Comparison of ENCODE assay signal across 2 cellular contexts in the genomic region with DNA sequence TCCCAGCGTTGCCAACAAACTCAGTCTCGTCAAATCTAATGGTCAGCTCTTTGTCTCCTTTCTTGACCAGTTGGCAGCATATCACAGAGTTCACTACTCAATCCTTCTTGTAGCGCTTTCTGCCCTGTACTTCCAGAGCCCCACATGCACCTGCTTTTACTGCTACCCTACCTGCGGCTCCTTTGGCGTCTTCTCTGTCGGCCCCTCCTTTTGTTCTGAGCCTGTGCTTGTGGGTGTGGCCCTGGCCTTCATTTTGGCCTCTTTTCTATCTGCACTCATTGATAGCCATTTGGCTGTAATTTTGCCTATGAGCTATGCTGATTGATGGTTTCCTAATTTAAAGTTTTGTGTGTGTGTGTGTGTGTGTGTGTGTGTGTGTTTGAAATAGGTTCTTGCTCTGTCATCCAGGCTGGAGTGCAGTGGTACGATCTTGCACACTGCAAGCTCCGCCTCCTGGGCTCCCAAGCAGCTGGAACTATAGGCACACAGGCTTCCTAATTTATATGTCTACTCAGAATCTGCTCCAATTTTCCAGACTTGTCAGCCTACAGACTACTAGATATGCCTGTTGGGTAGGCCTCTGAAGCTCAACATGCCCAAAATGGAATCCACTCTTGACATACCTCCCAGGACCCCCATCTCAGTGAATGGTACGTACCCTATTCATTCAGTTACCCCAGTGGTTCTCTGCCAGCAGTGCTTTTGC.
A peak's percentile ranks its signal among the peaks of the same experiment; 100 is the strongest.
TF ChIP-seq lines count a peak whose summit lies in the region.

No MANE protein-coding gene starts in this region.

TF ChIP-seq in GM12891, 5 proteins besides CTCF, POLR2A, EP300 and RAD21:
- TF ChIP-seq POU2F2 (IDR thresholded peaks at IDR 0.05; ENCODE audit: low read depth, low read length) (0 out of 2 replicates have a peak, but pooled peaks have one; percentile 11), PAX5 (IDR thresholded peaks at IDR 0.05; ENCODE audit: insufficient read depth, low read length, severe bottlenecking) (no peak), TAF1 (IDR thresholded peaks at IDR 0.05; ENCODE audit: low read depth, low read length) (no peak)

TF ChIP-seq in K562, 482 proteins besides CTCF, POLR2A, EP300 and RAD21:
- peak; percentile 37; the same call in 1 of the 2 replicates for TF ChIP-seq CEBPB (tag; IDR thresholded peaks at IDR 0.05)
- TF ChIP-seq, protein P1, sequence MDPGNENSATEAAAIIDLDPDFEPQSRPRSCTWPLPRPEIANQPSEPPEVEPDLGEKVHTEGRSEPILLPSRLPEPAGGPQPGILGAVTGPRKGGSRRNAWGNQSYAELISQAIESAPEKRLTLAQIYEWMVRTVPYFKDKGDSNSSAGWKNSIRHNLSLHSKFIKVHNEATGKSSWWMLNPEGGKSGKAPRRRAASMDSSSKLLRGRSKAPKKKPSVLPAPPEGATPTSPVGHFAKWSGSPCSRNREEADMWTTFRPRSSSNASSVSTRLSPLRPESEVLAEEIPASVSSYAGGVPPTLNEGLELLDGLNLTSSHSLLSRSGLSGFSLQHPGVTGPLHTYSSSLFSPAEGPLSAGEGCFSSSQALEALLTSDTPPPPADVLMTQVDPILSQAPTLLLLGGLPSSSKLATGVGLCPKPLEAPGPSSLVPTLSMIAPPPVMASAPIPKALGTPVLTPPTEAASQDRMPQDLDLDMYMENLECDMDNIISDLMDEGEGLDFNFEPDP (CRISPR knock-in tag; IDR thresholded peaks at IDR 0.05) = no peak
